Comparison of ENCODE assay signal across 21 cellular contexts in genomic region chr12:51382173-51382572, GRCh38. TPM values are rescaled to one million over a fixed set of nuclear protein-coding genes. Genes with fewer than 3 reads are reported as not detected.
DNase-seq lines count a peak whose midpoint lies in the region; ATAC-seq, FAIRE-seq and TF ChIP-seq lines count a peak whose summit lies in the region.
"Had no signal": no experiment of that assay in that cellular context is flagged by ENCODE, and none has a peak within 500 bp of the region (broad histone marks: within the 10 kb centered on the region; RNA-seq: fewer than 3 reads in every experiment).

No MANE protein-coding gene starts in this region.

- peaks cover 42% of the 10 kb centered on the region for H3K4me1 Mint-ChIP-seq in activated CD8-positive, alpha-beta T cell treated with anti-CD3 and anti-CD28 coated beads, Interleukin-2, amount 10 ng/mL, durations not matched to agents 7 days and 5 days (ENCODE audit: low read depth)
- peaks cover 37% of the 10 kb centered on the region for H3K4me1 Mint-ChIP-seq in activated CD8-positive, alpha-beta T cell treated with anti-CD3 and anti-CD28 coated beads for 36 hours (ENCODE audit: low read depth)

- H4K5ac ChIP-seq in H1 (ENCODE audit: insufficient read length, low read depth, low read length) = no peak overlapping the region

- TF ChIP-seq RAD21 in H1 (IDR thresholded peaks at IDR 0.05 in 1 of 2, conservative IDR thresholded peaks at IDR 0.05 in 1 of 2; ENCODE audit: low read depth in 2 of 2, low read length in 2 of 2) = no peak

- H3F3A ChIP-seq in Loucy (ENCODE audit: low read depth) = peaks cover 5% of the 10 kb centered on the region; the same call in 1 of the 2 replicates

- intact Hi-C loops in activated CD8-positive, alpha-beta T cell treated with anti-CD3 and anti-CD28 coated beads for 36 hours (cut with micrococcal nuclease) = no loop called here
- intact Hi-C loops in sigmoid colon (cut with DNase I) = no loop called here

- CTCF ChIA-PET in activated CD8-positive, alpha-beta T cell treated with anti-CD3 and anti-CD28 coated beads, Interleukin-2, amount 10 ng/mL, durations not matched to agents 7 days and 5 days (lab: Charles Lee) = no interaction called here
- CTCF ChIA-PET in activated CD8-positive, alpha-beta T cell treated with anti-CD3 and anti-CD28 coated beads for 36 hours (lab: Charles Lee) = interaction anchor here (1.0 to 1.1 kb wide), 2 partner anchors 13 to 41 kb away, joined by 3 read pairs; no protein-coding TSS in a partner anchor
- CTCF ChIA-PET in H1 (lab: Charles Lee; ENCODE audit: partially characterized antibody) = no interaction called here

- H3K4me1 ChIP-seq in Loucy (ENCODE audit: insufficient read depth, low read length, poor library complexity, severe bottlenecking) (peaks cover 83% of the 10 kb centered on the region), H1 (replicated peaks in 1 of 4; ENCODE audit: control insufficient read depth in 3 of 4, insufficient read depth in 4 of 4, low read length in 3 of 4) (peaks cover 3 to 14% (median 7%) of the 10 kb centered on the region in 4 experiments), sigmoid colon (peaks cover 0 to 11% (median 6%) of the 10 kb centered on the region in 4 donors), upper lobe of left lung (no peaks in the 10 kb centered on the region)
- H3K4me1 ChIP-seq: testis had no signal

- H4K8ac ChIP-seq in H1 (ENCODE audit: extremely low read depth, insufficient read depth, low read length) = no peak overlapping the region

- H3K4me2 ChIP-seq in Loucy (ENCODE audit: low read depth, low read length, poor library complexity, severe bottlenecking) = peak overlapping the region; percentile 75
- no peak overlapping the region for H3K4me2 ChIP-seq in H1 (ENCODE audit: insufficient read depth in 1 of 2, low read depth in 2 of 2, low read length in 2 of 2)

- no peak overlapping the region for H3K27ac ChIP-seq in H1 (ENCODE audit: low read depth, low read length)
- H3K27ac ChIP-seq in sigmoid colon = no peak overlapping the region
- no peak overlapping the region for H3K27ac ChIP-seq in upper lobe of left lung
- H3K27ac ChIP-seq: testis had no signal

- H3K4me3 ChIP-seq in Loucy (ENCODE audit: low read length, poor library complexity, severe bottlenecking) = no peak overlapping the region
- no peak overlapping the region for H3K4me3 ChIP-seq in H1 (ENCODE audit: extremely low read depth in 1 of 4, insufficient read depth in 2 of 4, low read depth in 3 of 4, low read length in 4 of 4)
- H3K4me3 ChIP-seq in sigmoid colon = no peak overlapping the region
- H3K4me3 ChIP-seq in upper lobe of left lung = no peak overlapping the region
- H3K4me3 ChIP-seq: testis had no signal

- no peaks in the 10 kb centered on the region for H3K23me2 ChIP-seq in H1 (ENCODE audit: low read depth, low read length)

- H2BK5ac ChIP-seq in H1 (ENCODE audit: low read depth, low read length) = 0 out of 2 replicates have a peak overlapping the region, but pooled peaks have one; percentile 6

- H2BK12ac ChIP-seq in H1 (ENCODE audit: low read depth, low read length) = no peak overlapping the region

- TF ChIP-seq CTCF in activated CD8-positive, alpha-beta T cell treated with anti-CD3 and anti-CD28 coated beads for 36 hours (IDR thresholded peaks at IDR 0.05) = no peak
- no peak for TF ChIP-seq CTCF in Loucy (conservative IDR thresholded peaks at IDR 0.05; ENCODE audit: low read length)
- TF ChIP-seq CTCF in H1 (IDR thresholded peaks at IDR 0.05; ENCODE audit: control extremely low read depth in 1 of 3, insufficient read depth in 1 of 3, low read depth in 1 of 3, low read length in 3 of 3) = no peak
- no peak for TF ChIP-seq CTCF in sigmoid colon (IDR thresholded peaks at IDR 0.05)
- TF ChIP-seq CTCF in upper lobe of left lung (IDR thresholded peaks at IDR 0.05) = no peak

- no peak overlapping the region for H3K18ac ChIP-seq in H1 (ENCODE audit: extremely low read depth, low read length)

- no peaks in the 10 kb centered on the region for H3K9me3 Mint-ChIP-seq in activated CD8-positive, alpha-beta T cell treated with anti-CD3 and anti-CD28 coated beads, Interleukin-2, amount 10 ng/mL, durations not matched to agents 7 days and 5 days (ENCODE audit: insufficient read depth)
- no peaks in the 10 kb centered on the region for H3K9me3 Mint-ChIP-seq in activated CD8-positive, alpha-beta T cell treated with anti-CD3 and anti-CD28 coated beads for 36 hours
- H3K9me3 Mint-ChIP-seq: activated naive CD4-positive, alpha-beta T cell treated with anti-CD3 and anti-CD28 coated beads for 36 hours had no signal

- POLR2A ChIA-PET in activated CD8-positive, alpha-beta T cell treated with anti-CD3 and anti-CD28 coated beads, Interleukin-2, amount 10 ng/mL, durations not matched to agents 7 days and 5 days (lab: Charles Lee) = no interaction called here
- POLR2A ChIA-PET in activated CD8-positive, alpha-beta T cell treated with anti-CD3 and anti-CD28 coated beads for 36 hours (lab: Charles Lee) = interaction anchor here (1.3 kb wide), 1 partner anchor 9 kb away, joined by 6 read pairs; the partner anchor contains the start of gene GALNT6
- POLR2A ChIA-PET in H1 (lab: Charles Lee; ENCODE audit: partially characterized antibody) = interaction anchor here (0.9 to 2.5 kb wide), 2 partner anchors 9 to 11 kb away, joined by 3 to 11 read pairs; partner anchors contain the start of gene GALNT6

- no peak overlapping the region for H3K23ac ChIP-seq in H1 (ENCODE audit: insufficient read length)

- ATAC-seq in activated CD8-positive, alpha-beta T cell treated with anti-CD3 and anti-CD28 coated beads, Interleukin-2, amount 10 ng/mL, durations not matched to agents 7 days and 5 days = no peak
- no peak for ATAC-seq in activated CD8-positive, alpha-beta T cell treated with anti-CD3 and anti-CD28 coated beads for 36 hours
- ATAC-seq in upper lobe of left lung (ENCODE audit: low FRiP score in 2 of 2) = no peak
- ATAC-seq: left cardiac atrium, sciatic nerve had no signal

- no peak for DNase-seq in activated CD8-positive, alpha-beta T cell treated with anti-CD3 and anti-CD28 coated beads, Interleukin-2, amount 10 ng/mL, durations not matched to agents 7 days and 5 days
- no peak for DNase-seq in activated CD8-positive, alpha-beta T cell treated with anti-CD3 and anti-CD28 coated beads for 36 hours
- DNase-seq in H1 (ENCODE audit: low read depth in 1 of 2, low spot score in 2 of 2) (no peak), superior temporal gyrus (ENCODE audit: extremely low spot score) (peak; percentile 18), sigmoid colon (no peak), upper lobe of left lung (no peak)
- DNase-seq in activated CD4-positive, CD25-positive, alpha-beta regulatory T cell (lab: John Stamatoyannopoulos, UW) = no peak
- DNase-seq: activated CD4-positive, alpha-beta T cell treated with anti-CD3 and anti-CD28 coated beads, Interleukin-2, amount 50 U/mL, for 1 hour; activated naive CD4-positive, alpha-beta T cell treated with anti-CD3 and anti-CD28 coated beads for 36 hours; activated T-cell treated with anti-CD3 and anti-CD28 coated beads for 4 hours; effector memory CD4-positive, alpha-beta T cell; H7; mesendoderm; SHP77 treated with DMSO at 0.1 percent for 48 hours; testis had no signal

- H3K27me3 ChIP-seq in Loucy (ENCODE audit: insufficient read depth, low read length, poor library complexity, severe bottlenecking) = no peaks in the 10 kb centered on the region
- H3K27me3 ChIP-seq in H1 (replicated peaks in 1 of 4; ENCODE audit: control insufficient read depth in 3 of 4, extremely low read depth in 1 of 4, insufficient read depth in 3 of 4, low read length in 3 of 4) = no peaks in the 10 kb centered on the region
- no peaks in the 10 kb centered on the region for H3K27me3 ChIP-seq in sigmoid colon
- H3K27me3 ChIP-seq in upper lobe of left lung = no peaks in the 10 kb centered on the region
- H3K27me3 ChIP-seq: testis had no signal

- H3K79me2 ChIP-seq in Loucy (ENCODE audit: insufficient read depth, low read length) (peaks cover 12% of the 10 kb centered on the region; the same call in 1 of the 2 replicates), H1 (ENCODE audit: control insufficient read depth in 1 of 2, insufficient read depth in 2 of 2, low read length in 2 of 2) (no peaks in the 10 kb centered on the region)

- TF ChIP-seq POLR2A in H1 (IDR thresholded peaks at IDR 0.05; ENCODE audit: control extremely low read depth in 1 of 2, low read depth in 2 of 2, low read length in 2 of 2) (no peak), sigmoid colon (IDR thresholded peaks at IDR 0.05) (no peak), upper lobe of left lung (IDR thresholded peaks at IDR 0.05) (no peak)

- H3K9me3 ChIP-seq in Loucy (ENCODE audit: insufficient read depth, low read depth, low read length) (no peaks in the 10 kb centered on the region), H1 (ENCODE audit: insufficient read depth in 2 of 2, low read depth in 1 of 2, low read length in 1 of 2) (no peaks in the 10 kb centered on the region), sigmoid colon (no peaks in the 10 kb centered on the region), upper lobe of left lung (no peaks in the 10 kb centered on the region)
- H3K9me3 ChIP-seq: testis had no signal

- no peak overlapping the region for H3K56ac ChIP-seq in H1 (replicated peaks; ENCODE audit: insufficient read length, low read depth, low read length)

- TF ChIP-seq EP300 in H1 (IDR thresholded peaks at IDR 0.05; ENCODE audit: borderline replicate concordance in 1 of 2, low read depth in 2 of 2, low read length in 2 of 2) = no peak
- no peak for TF ChIP-seq EP300 in sigmoid colon (IDR thresholded peaks at IDR 0.05)
- no peak for TF ChIP-seq EP300 in upper lobe of left lung (IDR thresholded peaks at IDR 0.05)

- no peak overlapping the region for H3K4me3 Mint-ChIP-seq in activated CD8-positive, alpha-beta T cell treated with anti-CD3 and anti-CD28 coated beads, Interleukin-2, amount 10 ng/mL, durations not matched to agents 7 days and 5 days
- H3K4me3 Mint-ChIP-seq in activated CD8-positive, alpha-beta T cell treated with anti-CD3 and anti-CD28 coated beads for 36 hours = no peak overlapping the region
- H3K4me3 Mint-ChIP-seq: activated naive CD4-positive, alpha-beta T cell treated with anti-CD3 and anti-CD28 coated beads for 36 hours had no signal

- no peak overlapping the region for H2BK120ac ChIP-seq in H1 (replicated peaks; ENCODE audit: low read depth, low read length)

- H4K20me1 ChIP-seq in Loucy (ENCODE audit: insufficient read depth, low read length, poor library complexity, severe bottlenecking) (no peaks in the 10 kb centered on the region), H1 (replicated peaks in 1 of 2; ENCODE audit: control insufficient read depth in 1 of 2, insufficient read depth in 2 of 2, low read length in 2 of 2) (no peaks in the 10 kb centered on the region)

- peak overlapping the region; percentile 30 for H3K27ac Mint-ChIP-seq in activated CD8-positive, alpha-beta T cell treated with anti-CD3 and anti-CD28 coated beads, Interleukin-2, amount 10 ng/mL, durations not matched to agents 7 days and 5 days
- no peak overlapping the region for H3K27ac Mint-ChIP-seq in activated CD8-positive, alpha-beta T cell treated with anti-CD3 and anti-CD28 coated beads for 36 hours
- H3K27ac Mint-ChIP-seq: activated naive CD4-positive, alpha-beta T cell treated with anti-CD3 and anti-CD28 coated beads for 36 hours had no signal

- no peak overlapping the region for H3K4ac ChIP-seq in H1 (replicated peaks; ENCODE audit: insufficient read length, low read depth, low read length)

- H2AFZ ChIP-seq in Loucy (ENCODE audit: low read length) (no peak overlapping the region), H1 (ENCODE audit: low read length) (no peak overlapping the region)

- no peaks in the 10 kb centered on the region for H3K79me1 ChIP-seq in H1 (ENCODE audit: low read depth, low read length)

- peaks cover 70% of the 10 kb centered on the region for H3K36me3 Mint-ChIP-seq in activated CD8-positive, alpha-beta T cell treated with anti-CD3 and anti-CD28 coated beads, Interleukin-2, amount 10 ng/mL, durations not matched to agents 7 days and 5 days (ENCODE audit: low read depth)
- peaks cover 52% of the 10 kb centered on the region for H3K36me3 Mint-ChIP-seq in activated CD8-positive, alpha-beta T cell treated with anti-CD3 and anti-CD28 coated beads for 36 hours (ENCODE audit: low read depth)

- H4K91ac ChIP-seq in H1 (replicated peaks; ENCODE audit: insufficient read length, low read length) = no peak overlapping the region

- H3K14ac ChIP-seq in H1 (ENCODE audit: insufficient read length) = no peak overlapping the region

- no peak overlapping the region for H2BK20ac ChIP-seq in H1 (ENCODE audit: low read length)

- 95% methylated on average over 7 of the region's 7 CpGs; no CpG with 5 or more reads in 1 of the 2 experiments for WGBS in H1 (ENCODE audit: extremely low coverage in 1 of 2, insufficient coverage in 1 of 2, insufficient read length in 1 of 2, insufficient replicate concordance in 2 of 2, low coverage in 1 of 2, low lambda C conversion rate in 2 of 2, missing lambda C conversion rate in 1 of 2), 2 experiments
- 75 to 95% methylated on average over 7 of the region's 7 CpGs for WGBS in sigmoid colon, 2 donors
- 88% methylated on average over 7 of the region's 7 CpGs for WGBS in upper lobe of left lung, 2 donors

- H3K27me3 Mint-ChIP-seq in activated CD8-positive, alpha-beta T cell treated with anti-CD3 and anti-CD28 coated beads, Interleukin-2, amount 10 ng/mL, durations not matched to agents 7 days and 5 days (ENCODE audit: low read depth) = no peaks in the 10 kb centered on the region
- H3K27me3 Mint-ChIP-seq in activated CD8-positive, alpha-beta T cell treated with anti-CD3 and anti-CD28 coated beads for 36 hours = no peaks in the 10 kb centered on the region

- H3K9me2 ChIP-seq in Loucy (replicated peaks; ENCODE audit: low read depth, low read length) = no peaks in the 10 kb centered on the region

- H3K9ac ChIP-seq in Loucy (ENCODE audit: low read depth, low read length, poor library complexity, severe bottlenecking) (peak overlapping the region; percentile 22), H1 (replicated peaks in 1 of 4; ENCODE audit: extremely low read depth in 1 of 4, low read depth in 3 of 4, low read length in 3 of 4) (no peak overlapping the region)

- H3K36me3 ChIP-seq in Loucy (ENCODE audit: insufficient read depth, low read length) (no peaks in the 10 kb centered on the region; the same call in 1 of the 2 replicates), H1 (ENCODE audit: control insufficient read depth in 2 of 4, insufficient read depth in 4 of 4, low read length in 3 of 4) (peaks cover 2 to 8% (median 5%) of the 10 kb centered on the region in 4 experiments; a peak in 4 of 8 replicates), sigmoid colon (no peaks in the 10 kb centered on the region), upper lobe of left lung (no peaks in the 10 kb centered on the region)

- no peak overlapping the region for H2AK5ac ChIP-seq in H1 (ENCODE audit: low read depth, low read length)

- no peak overlapping the region for H2BK15ac ChIP-seq in H1 (ENCODE audit: low read length)

- no peak for FAIRE-seq in H1 (lab: Jason Lieb, UNC)

RNA-seq across cellular contexts. Expression of gene GALNT6, which starts 9.0 kb away (rescaled TPM):
- total RNA-seq in activated CD8-positive, alpha-beta T cell treated with anti-CD3 and anti-CD28 coated beads, Interleukin-2, amount 10 ng/mL, durations not matched to agents 7 days and 5 days = 10 to 100 TPM; 40.4 to 43.1 TPM
- 10 to 100 TPM; 18.0 to 22.3 TPM for total RNA-seq in activated CD8-positive, alpha-beta T cell treated with anti-CD3 and anti-CD28 coated beads for 36 hours
- 10.7 and 12.5 TPM in 2 replicates for total RNA-seq in H1 (2021; fragmentation: NEBNext Ultra II Directional; extraction: Animal tissue kit (Norgen Biotek cat#: 25700))
- 5.8 and 11.1 TPM in 2 replicates for polyA plus RNA-seq in H1 (2011; rRNA removed)
- 10.8 TPM for polyA plus RNA-seq in H1 (2011; cell fraction: cytosol; rRNA removed)
- 18.6 TPM for polyA plus RNA-seq in H1 (2011; cell fraction: nucleus; rRNA removed)
- 8.3 to 10.9 TPM (median 9.0 TPM) in 4 replicates for polyA plus RNA-seq in H1 (2012, experiment 1 of 2)
- polyA plus RNA-seq in H1 (2012, experiment 2 of 2) = 3.2 TPM
- 11.5 TPM for polyA plus RNA-seq in H1 (2013, experiment 1 of 2)
- polyA plus RNA-seq in H1 (2013, experiment 2 of 2) = 13.3 TPM
- 13.1 and 21.2 TPM in 2 replicates for polyA minus RNA-seq in H1 (2011; rRNA and poly(A)+ RNA removed)
- polyA minus RNA-seq in H1 (2011; cell fraction: cytosol; rRNA and poly(A)+ RNA removed) = 10.8 TPM
- polyA minus RNA-seq in H1 (2011; cell fraction: nucleus; rRNA and poly(A)+ RNA removed) = 21.6 TPM
- 1 to 10 TPM; 1.6 to 7.6 (median 4.6) TPM for total RNA-seq in sigmoid colon
- polyA plus RNA-seq in sigmoid colon = 10 to 100 TPM in 1 of 3 donors, 1 to 10 TPM in 2; 3.7 to 10.6 (median 7.2) TPM
- total RNA-seq in upper lobe of left lung = 10 to 100 TPM in 5 of 6 donors, 1 to 10 TPM in 1; 8.3 to 56.6 (median 21.3) TPM
- polyA plus RNA-seq: neural cell had no signal

RNA-seq across cellular contexts. Expression of gene CELA1, which starts 35.7 kb away (rescaled TPM):
- not detected for total RNA-seq in activated CD8-positive, alpha-beta T cell treated with anti-CD3 and anti-CD28 coated beads, Interleukin-2, amount 10 ng/mL, durations not matched to agents 7 days and 5 days
- total RNA-seq in activated CD8-positive, alpha-beta T cell treated with anti-CD3 and anti-CD28 coated beads for 36 hours = under 1 TPM in 1 of 2 experiments, not detected in 1; 0.29 TPM
- total RNA-seq in H1 (2021; fragmentation: NEBNext Ultra II Directional; extraction: Animal tissue kit (Norgen Biotek cat#: 25700)) = not detected in 2 replicates
- polyA plus RNA-seq in H1 (2011; rRNA removed) (0.09 TPM in 1 of 2 replicates, not detected in the other), sigmoid colon (not detected)
- not detected for polyA plus RNA-seq in H1 (2011; cell fraction: cytosol; rRNA removed)
- polyA plus RNA-seq in H1 (2011; cell fraction: nucleus; rRNA removed) = not detected
- not detected in 4 replicates for polyA plus RNA-seq in H1 (2012, experiment 1 of 2)
- polyA plus RNA-seq in H1 (2012, experiment 2 of 2) = not detected
- not detected for polyA plus RNA-seq in H1 (2013, experiment 1 of 2)
- polyA plus RNA-seq in H1 (2013, experiment 2 of 2) = not detected
- polyA minus RNA-seq in H1 (2011; rRNA and poly(A)+ RNA removed) = not detected in 2 replicates
- not detected for polyA minus RNA-seq in H1 (2011; cell fraction: cytosol; rRNA and poly(A)+ RNA removed)
- not detected for polyA minus RNA-seq in H1 (2011; cell fraction: nucleus; rRNA and poly(A)+ RNA removed)
- total RNA-seq in sigmoid colon (not detected), upper lobe of left lung (not detected)
- total RNA-seq: chondrocyte, fibroblast of lung, H7, left cardiac atrium, sciatic nerve had no signal
- polyA plus RNA-seq: fibroblast of lung, neural cell had no signal

RNA-seq across cellular contexts. Expression of gene SLC4A8, which starts 42.5 kb away (rescaled TPM):
- 10 to 100 TPM; 11.4 to 12.6 TPM for total RNA-seq in activated CD8-positive, alpha-beta T cell treated with anti-CD3 and anti-CD28 coated beads, Interleukin-2, amount 10 ng/mL, durations not matched to agents 7 days and 5 days
- 1 to 10 TPM; 1.1 to 2.7 TPM for total RNA-seq in activated CD8-positive, alpha-beta T cell treated with anti-CD3 and anti-CD28 coated beads for 36 hours
- total RNA-seq in H1 (2021; fragmentation: NEBNext Ultra II Directional; extraction: Animal tissue kit (Norgen Biotek cat#: 25700)) = 13.4 and 15.2 TPM in 2 replicates
- polyA plus RNA-seq in H1 (2011; rRNA removed) (8.6 and 11.2 TPM in 2 replicates), sigmoid colon (1 to 10 TPM in 1 of 3 donors, under 1 TPM in 2; under 0.01 to 1.1 (median under 0.01) TPM)
- 9.1 TPM for polyA plus RNA-seq in H1 (2011; cell fraction: cytosol; rRNA removed)
- polyA plus RNA-seq in H1 (2011; cell fraction: nucleus; rRNA removed) = 8.8 TPM
- 5.5 to 7.9 TPM (median 7.2 TPM) in 4 replicates for polyA plus RNA-seq in H1 (2012, experiment 1 of 2)
- polyA plus RNA-seq in H1 (2012, experiment 2 of 2) = 1.4 TPM
- 4.3 TPM for polyA plus RNA-seq in H1 (2013, experiment 1 of 2)
- polyA plus RNA-seq in H1 (2013, experiment 2 of 2) = 3.6 TPM
- polyA minus RNA-seq in H1 (2011; rRNA and poly(A)+ RNA removed) = 25.2 and 27.7 TPM in 2 replicates
- polyA minus RNA-seq in H1 (2011; cell fraction: cytosol; rRNA and poly(A)+ RNA removed) = 9.0 TPM
- polyA minus RNA-seq in H1 (2011; cell fraction: nucleus; rRNA and poly(A)+ RNA removed) = 18.1 TPM
- total RNA-seq in sigmoid colon (1 to 10 TPM in 2 of 4 donors, under 1 TPM in 2; 0.16 to 3.0 (median 1.3) TPM), upper lobe of left lung (10 to 100 TPM in 1 of 6 donors, 1 to 10 TPM in 5; 2.3 to 13.5 (median 7.4) TPM)

RNA-seq across cellular contexts. Expression of gene BIN2, which starts 58.2 kb away (rescaled TPM):
- total RNA-seq in activated CD8-positive, alpha-beta T cell treated with anti-CD3 and anti-CD28 coated beads, Interleukin-2, amount 10 ng/mL, durations not matched to agents 7 days and 5 days = 100 to 1,000 TPM; 158 to 161 TPM
- 10 to 100 TPM; 39.5 to 41.7 TPM for total RNA-seq in activated CD8-positive, alpha-beta T cell treated with anti-CD3 and anti-CD28 coated beads for 36 hours
- not detected in 2 replicates for total RNA-seq in H1 (2021; fragmentation: NEBNext Ultra II Directional; extraction: Animal tissue kit (Norgen Biotek cat#: 25700))
- 0.05 TPM in 1 of 2 replicates, not detected in the other for polyA plus RNA-seq in H1 (2011; rRNA removed)
- 0.08 TPM for polyA plus RNA-seq in H1 (2011; cell fraction: cytosol; rRNA removed)
- polyA plus RNA-seq in H1 (2011; cell fraction: nucleus; rRNA removed) = not detected
- 0.13 TPM in 1 of 4 replicates, not detected in the others for polyA plus RNA-seq in H1 (2012, experiment 1 of 2)
- not detected for polyA plus RNA-seq in H1 (2012, experiment 2 of 2)
- 0.04 TPM for polyA plus RNA-seq in H1 (2013, experiment 1 of 2)
- 0.07 TPM for polyA plus RNA-seq in H1 (2013, experiment 2 of 2)
- polyA minus RNA-seq in H1 (2011; rRNA and poly(A)+ RNA removed) = 0.24 TPM in 1 of 2 replicates, not detected in the other
- not detected for polyA minus RNA-seq in H1 (2011; cell fraction: cytosol; rRNA and poly(A)+ RNA removed)
- not detected for polyA minus RNA-seq in H1 (2011; cell fraction: nucleus; rRNA and poly(A)+ RNA removed)
- total RNA-seq in sigmoid colon = 1 to 10 TPM; 2.3 to 4.2 (median 2.9) TPM
- polyA plus RNA-seq in sigmoid colon = 10 to 100 TPM in 2 of 3 donors, 1 to 10 TPM in 1; 7.4 to 21.2 (median 10.8) TPM
- 10 to 100 TPM; 16.5 to 54.5 (median 30.6) TPM for total RNA-seq in upper lobe of left lung
- total RNA-seq: chondrocyte, fibroblast of lung had no signal
- polyA plus RNA-seq: fibroblast of lung, neural cell had no signal
